Comparison of ENCODE assay signal across 8 cellular contexts in genomic region chr4:706834-707598, GRCh38. TPM values are rescaled to one million over a fixed set of nuclear protein-coding genes. Genes with fewer than 3 reads are reported as not detected.
DNase-seq lines count a peak whose midpoint lies in the region; ATAC-seq, FAIRE-seq and TF ChIP-seq lines count a peak whose summit lies in the region.
"Had no signal": no experiment of that assay in that cellular context is flagged by ENCODE, and none has a peak within 500 bp of the region (broad histone marks: within the 10 kb centered on the region; RNA-seq: fewer than 3 reads in every experiment).

No MANE protein-coding gene starts in this region.

- peaks cover 7% of the 10 kb centered on the region for H3K36me3 Mint-ChIP-seq in MCF 10A (ENCODE audit: insufficient read depth, unreplicated experiment)

- H3K9me3 ChIP-seq in HUES48 (ENCODE audit: control insufficient read depth, insufficient read depth, low read length): no peaks in the 10 kb centered on the region
- no peaks in the 10 kb centered on the region for H3K9me3 ChIP-seq in HepG2 (ENCODE audit: low read length)
- no peaks in the 10 kb centered on the region for H3K9me3 ChIP-seq in thoracic aorta

- DNase-seq in MCF 10A (ENCODE audit: unreplicated experiment) (no peak), HepG2 (ENCODE audit: low spot score) (no peak), thoracic aorta (ENCODE audit: low spot score) (no peak), cerebellum (ENCODE audit: low spot score) (no peak), NCI-H82 (lab: John Stamatoyannopoulos, UW) (no peak), NCI-H146 (lab: John Stamatoyannopoulos, UW) (no peak)
- DNase-seq: T-helper 9 cell had no signal

- BruUV-seq in MCF 10A (replicated peaks; lab: Mats Ljungman, UMichigan): no TSS peak
- no TSS peak for BruUV-seq in HepG2 (replicated peaks; lab: Mats Ljungman, UMichigan)

- peak overlapping the region; percentile 79 for H3K4me2 ChIP-seq in HepG2 (ENCODE audit: low read depth, low read length)

- H3K4me3 Mint-ChIP-seq in MCF 10A (ENCODE audit: unreplicated experiment): peak overlapping the region; percentile 61

- CTCF ChIA-PET in MCF 10A (lab: Yijun Ruan, JAX): interaction anchor here (1.0 kb wide), 1 partner anchor 36 kb away, joined by 4 read pairs; no protein-coding TSS in a partner anchor
- CTCF ChIA-PET in HepG2 (lab: Yijun Ruan, JAX; ENCODE audit: low intra/inter-chr PET ratio, low total read pairs): no interaction called here

- intact Hi-C loops in MCF 10A (cut with micrococcal nuclease) (no loop called here), HepG2 (cut with micrococcal nuclease; ENCODE audit: unreplicated experiment) (no loop called here)

- ATAC-seq in HepG2: no peak
- no peak for ATAC-seq in thoracic aorta (ENCODE audit: insufficient number of reproducible peaks, low FRiP score, low read depth)

- peaks cover 19% of the 10 kb centered on the region for H3K4me1 Mint-ChIP-seq in MCF 10A (ENCODE audit: insufficient read depth, unreplicated experiment)

- H3K27ac ChIP-seq in HUES48 (ENCODE audit: low read depth, low read length) (no peak overlapping the region), HepG2 (ENCODE audit: extremely low read length, insufficient read depth, low read length) (no peak overlapping the region), thoracic aorta (peak overlapping the region in 1 of 2 donors; percentile 8)

- FAIRE-seq in HepG2 (lab: Jason Lieb, UNC): no peak

- POLR2A ChIA-PET in MCF 10A (lab: Yijun Ruan, JAX): no interaction called here
- POLR2A ChIA-PET in HepG2 (lab: Yijun Ruan, JAX): interaction anchor here (0.7 kb wide), 1 partner anchor 20 kb away, joined by 3 read pairs; no protein-coding TSS in a partner anchor

- no peaks in the 10 kb centered on the region for H3K9me3 Mint-ChIP-seq in MCF 10A (ENCODE audit: unreplicated experiment)

- H3K27me3 ChIP-seq in HUES48 (ENCODE audit: control insufficient read depth, insufficient read depth, low read length) (peaks cover 5% of the 10 kb centered on the region), HepG2 (ENCODE audit: control insufficient read depth in 1 of 2, insufficient read depth in 2 of 2, low read length in 2 of 2) (peaks cover 3 to 12% of the 10 kb centered on the region in 2 experiments; a peak in 2 of 5 replicates), thoracic aorta (replicated peaks; ENCODE audit: insufficient read depth) (no peaks in the 10 kb centered on the region)

- no peak overlapping the region for H2AFZ ChIP-seq in HepG2 (ENCODE audit: low read length)

- TF ChIP-seq EP300 in HepG2 (IDR thresholded peaks at IDR 0.05; ENCODE audit: low read depth in 2 of 2, low read length in 2 of 2) (no peak), HepG2 (CRISPR knock-in tag; IDR thresholded peaks at IDR 0.05; ENCODE audit: borderline replicate concordance) (no peak)

- H3K9ac ChIP-seq in HUES48 (ENCODE audit: low read depth, low read length) (no peak overlapping the region), HepG2 (ENCODE audit: insufficient read depth, low read depth, low read length) (peak overlapping the region; percentile 99)

- H3K36me3 ChIP-seq in HUES48 (ENCODE audit: control insufficient read depth, insufficient read depth, low read length) (peaks cover 11% of the 10 kb centered on the region), HepG2 (replicated peaks in 1 of 2; ENCODE audit: control insufficient read depth in 1 of 2, insufficient read depth in 2 of 2, low read length in 2 of 2) (peaks cover 2 to 9% of the 10 kb centered on the region in 2 experiments; a peak in 2 of 5 replicates), thoracic aorta (no peaks in the 10 kb centered on the region)

- peaks cover 47% of the 10 kb centered on the region for H3K79me2 ChIP-seq in HepG2 (ENCODE audit: insufficient read depth, low read length)

- in situ Hi-C loops in HepG2 (cut with HindIII; ENCODE audit: extremely low pct_ligation_motif_present, low pct_unique_long_range_greater_than_20kb): no loop called here

- peaks cover 32% of the 10 kb centered on the region for H4K20me1 ChIP-seq in HepG2 (ENCODE audit: insufficient read depth, low read length)

- H3K4me3 ChIP-seq in HUES48 (ENCODE audit: low read depth, low read length): peak overlapping the region; percentile 43
- peak overlapping the region; percentile 89 to 93 (median 92); a peak in 5 of 6 replicates for H3K4me3 ChIP-seq in HepG2 (replicated peaks in 1 of 3; ENCODE audit: insufficient read depth in 1 of 3, low read depth in 2 of 3, low read length in 3 of 3)
- peak overlapping the region; percentile 100 for H3K4me3 ChIP-seq in thoracic aorta

- H3K27ac Mint-ChIP-seq in MCF 10A (ENCODE audit: low read depth, unreplicated experiment): peak overlapping the region; percentile 51

- 85% methylated on average over 4 of the region's 21 CpGs for WGBS in HepG2 (ENCODE audit: low lambda C conversion rate)

- H3K4me1 ChIP-seq in HUES48 (ENCODE audit: control insufficient read depth, insufficient read depth, low read length) (peaks cover 5% of the 10 kb centered on the region; the same call in 1 of the 2 replicates), HepG2 (ENCODE audit: insufficient read depth, low read length) (peaks cover 56% of the 10 kb centered on the region), thoracic aorta (ENCODE audit: control insufficient read depth in 1 of 2, low read depth in 2 of 2) (peaks cover 21 to 35% of the 10 kb centered on the region in 2 donors)

- no peak for TF ChIP-seq CTCF in MCF 10A (IDR thresholded peaks at IDR 0.05; ENCODE audit: unreplicated experiment)
- TF ChIP-seq CTCF in HepG2 (CRISPR knock-in tag; IDR thresholded peaks at IDR 0.05): no peak
- no peak for TF ChIP-seq CTCF in thoracic aorta (IDR thresholded peaks at IDR 0.05)

- no peaks in the 10 kb centered on the region for H3K27me3 Mint-ChIP-seq in MCF 10A (ENCODE audit: insufficient read depth, unreplicated experiment)

- no peak for TF ChIP-seq RAD21 in HepG2 (CRISPR knock-in tag; IDR thresholded peaks at IDR 0.05)

- TF ChIP-seq POLR2A in HepG2 (IDR thresholded peaks at IDR 0.05; ENCODE audit: insufficient read depth in 1 of 2, low read depth in 2 of 2, low read length in 2 of 2): no peak

RNA-seq across cellular contexts. Expression of gene PCGF3, which starts 1.4 kb away (rescaled TPM):
- 26.5 and 33.5 TPM in 2 replicates for total RNA-seq in MCF 10A (2022)
- total RNA-seq in HepG2 (2016; rRNA removed; fragmentation: Illumina TruSeq; extraction: Trizol): 24.2 and 28.6 TPM in 2 replicates
- total RNA-seq in HepG2 (2016; cell fraction: cytosol; rRNA removed; fragmentation: Illumina TruSeq; extraction: Trizol; ENCODE audit: low read depth): 16.2 and 16.7 TPM in 2 replicates
- total RNA-seq in HepG2 (2016; cell fraction: insoluble cytoplasmic fraction; rRNA removed; fragmentation: Illumina TruSeq; extraction: Trizol): 22.5 and 27.7 TPM in 2 replicates
- total RNA-seq in HepG2 (2016; cell fraction: membrane; rRNA removed; fragmentation: Illumina TruSeq; extraction: Trizol): 36.9 and 38.9 TPM in 2 replicates
- total RNA-seq in HepG2 (2016; cell fraction: nucleus; rRNA removed; fragmentation: Illumina TruSeq; extraction: Trizol): 40.6 and 42.6 TPM in 2 replicates
- 66.2 and 80.8 TPM in 2 replicates for polyA plus RNA-seq in HepG2 (2011; rRNA removed)
- polyA plus RNA-seq in HepG2 (2011; cell fraction: cytosol; rRNA removed): 32.3 and 37.9 TPM in 2 replicates
- 406 and 428 TPM in 2 replicates for polyA plus RNA-seq in HepG2 (2011; cell fraction: nucleus; rRNA removed)
- polyA plus RNA-seq in HepG2 (2012): 37.8 and 47.7 TPM in 2 replicates
- 13.4 and 15.5 TPM in 2 replicates for polyA plus RNA-seq in HepG2 (2016; cell fraction: cytosol; fragmentation: Illumina TruSeq; extraction: Trizol; ENCODE audit: low read depth)
- polyA plus RNA-seq in HepG2 (2016; cell fraction: insoluble cytoplasmic fraction; fragmentation: Illumina TruSeq; extraction: Trizol; ENCODE audit: low read depth): 20.0 and 26.4 TPM in 2 replicates
- 26.7 and 30.4 TPM in 2 replicates for polyA plus RNA-seq in HepG2 (2016; cell fraction: membrane; fragmentation: Illumina TruSeq; extraction: Trizol; ENCODE audit: low read depth)
- 92.0 and 96.8 TPM in 2 replicates for polyA plus RNA-seq in HepG2 (2016; cell fraction: nucleus; fragmentation: Illumina TruSeq; extraction: Trizol; ENCODE audit: insufficient read depth, low read depth)
- 38.9 and 82.6 TPM in 2 replicates for polyA minus RNA-seq in HepG2 (2011; rRNA and poly(A)+ RNA removed; ENCODE audit: low replicate concordance)
- 18.1 and 23.5 TPM in 2 replicates for polyA minus RNA-seq in HepG2 (2011; cell fraction: cytosol; rRNA and poly(A)+ RNA removed)
- polyA minus RNA-seq in HepG2 (2011; cell fraction: nucleus; rRNA and poly(A)+ RNA removed): 119 and 121 TPM in 2 replicates
- total RNA-seq in thoracic aorta: 10 to 100 TPM; 50.4 to 83.2 TPM
- 79.5 TPM for total RNA-seq in cerebellum

RNA-seq across cellular contexts. Expression of gene SLC49A3, which starts 18.1 kb away (rescaled TPM):
- total RNA-seq in MCF 10A (2022) (not detected in 2 replicates), HepG2 (2016; rRNA removed; fragmentation: Illumina TruSeq; extraction: Trizol) (0.07 TPM in 1 of 2 replicates, not detected in the other), thoracic aorta (10 to 100 TPM in 1 of 2 donors, 1 to 10 TPM in 1; 9.1 to 26.0 TPM), cerebellum (0.36 TPM)
- total RNA-seq in HepG2 (2016; cell fraction: cytosol; rRNA removed; fragmentation: Illumina TruSeq; extraction: Trizol; ENCODE audit: low read depth): not detected in 2 replicates
- total RNA-seq in HepG2 (2016; cell fraction: insoluble cytoplasmic fraction; rRNA removed; fragmentation: Illumina TruSeq; extraction: Trizol): 0.09 TPM in 1 of 2 replicates, not detected in the other
- total RNA-seq in HepG2 (2016; cell fraction: membrane; rRNA removed; fragmentation: Illumina TruSeq; extraction: Trizol): not detected in 2 replicates
- total RNA-seq in HepG2 (2016; cell fraction: nucleus; rRNA removed; fragmentation: Illumina TruSeq; extraction: Trizol): 0.62 TPM in 1 of 2 replicates, not detected in the other
- polyA plus RNA-seq in HepG2 (2011; rRNA removed): 0.17 and 0.22 TPM in 2 replicates
- polyA plus RNA-seq in HepG2 (2011; cell fraction: cytosol; rRNA removed): 0.10 and 0.16 TPM in 2 replicates
- 1.9 and 2.5 TPM in 2 replicates for polyA plus RNA-seq in HepG2 (2011; cell fraction: nucleus; rRNA removed)
- polyA plus RNA-seq in HepG2 (2012): 0.21 and 0.29 TPM in 2 replicates
- polyA plus RNA-seq in HepG2 (2016; cell fraction: cytosol; fragmentation: Illumina TruSeq; extraction: Trizol; ENCODE audit: low read depth): 0.07 TPM in 1 of 2 replicates, not detected in the other
- polyA plus RNA-seq in HepG2 (2016; cell fraction: insoluble cytoplasmic fraction; fragmentation: Illumina TruSeq; extraction: Trizol; ENCODE audit: low read depth): not detected in 2 replicates
- polyA plus RNA-seq in HepG2 (2016; cell fraction: membrane; fragmentation: Illumina TruSeq; extraction: Trizol; ENCODE audit: low read depth): not detected in 2 replicates
- polyA plus RNA-seq in HepG2 (2016; cell fraction: nucleus; fragmentation: Illumina TruSeq; extraction: Trizol; ENCODE audit: insufficient read depth, low read depth): 0.53 TPM in 1 of 2 replicates, not detected in the other
- 0.12 TPM in 1 of 2 replicates, not detected in the other for polyA minus RNA-seq in HepG2 (2011; rRNA and poly(A)+ RNA removed; ENCODE audit: low replicate concordance)
- not detected in 2 replicates for polyA minus RNA-seq in HepG2 (2011; cell fraction: cytosol; rRNA and poly(A)+ RNA removed)
- polyA minus RNA-seq in HepG2 (2011; cell fraction: nucleus; rRNA and poly(A)+ RNA removed): 0.25 and 0.26 TPM in 2 replicates

RNA-seq across cellular contexts. Expression of gene MYL5, which starts 32.7 kb away (rescaled TPM):
- total RNA-seq in MCF 10A (2022): 30.6 and 32.9 TPM in 2 replicates
- 11.0 and 16.0 TPM in 2 replicates for total RNA-seq in HepG2 (2016; rRNA removed; fragmentation: Illumina TruSeq; extraction: Trizol)
- 6.7 and 8.0 TPM in 2 replicates for total RNA-seq in HepG2 (2016; cell fraction: cytosol; rRNA removed; fragmentation: Illumina TruSeq; extraction: Trizol; ENCODE audit: low read depth)
- 10.1 and 16.2 TPM in 2 replicates for total RNA-seq in HepG2 (2016; cell fraction: insoluble cytoplasmic fraction; rRNA removed; fragmentation: Illumina TruSeq; extraction: Trizol)
- 7.6 and 8.2 TPM in 2 replicates for total RNA-seq in HepG2 (2016; cell fraction: membrane; rRNA removed; fragmentation: Illumina TruSeq; extraction: Trizol)
- total RNA-seq in HepG2 (2016; cell fraction: nucleus; rRNA removed; fragmentation: Illumina TruSeq; extraction: Trizol): 15.9 and 16.6 TPM in 2 replicates
- 6.5 and 11.5 TPM in 2 replicates for polyA plus RNA-seq in HepG2 (2011; rRNA removed)
- polyA plus RNA-seq in HepG2 (2011; cell fraction: cytosol; rRNA removed): 4.1 and 4.4 TPM in 2 replicates
- 40.0 and 46.9 TPM in 2 replicates for polyA plus RNA-seq in HepG2 (2011; cell fraction: nucleus; rRNA removed)
- 7.4 and 8.9 TPM in 2 replicates for polyA plus RNA-seq in HepG2 (2012)
- polyA plus RNA-seq in HepG2 (2016; cell fraction: cytosol; fragmentation: Illumina TruSeq; extraction: Trizol; ENCODE audit: low read depth): 4.4 and 5.5 TPM in 2 replicates
- polyA plus RNA-seq in HepG2 (2016; cell fraction: insoluble cytoplasmic fraction; fragmentation: Illumina TruSeq; extraction: Trizol; ENCODE audit: low read depth): 8.5 and 12.2 TPM in 2 replicates
- polyA plus RNA-seq in HepG2 (2016; cell fraction: membrane; fragmentation: Illumina TruSeq; extraction: Trizol; ENCODE audit: low read depth): 4.9 and 6.3 TPM in 2 replicates
- polyA plus RNA-seq in HepG2 (2016; cell fraction: nucleus; fragmentation: Illumina TruSeq; extraction: Trizol; ENCODE audit: insufficient read depth, low read depth): 33.7 and 41.8 TPM in 2 replicates
- polyA minus RNA-seq in HepG2 (2011; rRNA and poly(A)+ RNA removed; ENCODE audit: low replicate concordance): 3.4 and 4.4 TPM in 2 replicates
- polyA minus RNA-seq in HepG2 (2011; cell fraction: cytosol; rRNA and poly(A)+ RNA removed): 1.4 TPM in 1 of 2 replicates, not detected in the other
- 11.8 and 15.5 TPM in 2 replicates for polyA minus RNA-seq in HepG2 (2011; cell fraction: nucleus; rRNA and poly(A)+ RNA removed)
- 1 to 10 TPM; 3.8 to 4.9 TPM for total RNA-seq in thoracic aorta
- total RNA-seq in cerebellum: 5.3 TPM

RNA-seq across cellular contexts. Expression of gene ATP5ME, which starts 32.9 kb away (rescaled TPM):
- total RNA-seq in MCF 10A (2022): 355 and 389 TPM in 2 replicates
- 753 and 1,048 TPM in 2 replicates for total RNA-seq in HepG2 (2016; rRNA removed; fragmentation: Illumina TruSeq; extraction: Trizol)
- total RNA-seq in HepG2 (2016; cell fraction: cytosol; rRNA removed; fragmentation: Illumina TruSeq; extraction: Trizol; ENCODE audit: low read depth): 458 and 593 TPM in 2 replicates
- 792 and 1,109 TPM in 2 replicates for total RNA-seq in HepG2 (2016; cell fraction: insoluble cytoplasmic fraction; rRNA removed; fragmentation: Illumina TruSeq; extraction: Trizol)
- total RNA-seq in HepG2 (2016; cell fraction: membrane; rRNA removed; fragmentation: Illumina TruSeq; extraction: Trizol): 613 and 660 TPM in 2 replicates
- 219 and 249 TPM in 2 replicates for total RNA-seq in HepG2 (2016; cell fraction: nucleus; rRNA removed; fragmentation: Illumina TruSeq; extraction: Trizol)
- polyA plus RNA-seq in HepG2 (2011; rRNA removed): 301 and 305 TPM in 2 replicates
- polyA plus RNA-seq in HepG2 (2011; cell fraction: cytosol; rRNA removed): 507 and 666 TPM in 2 replicates
- polyA plus RNA-seq in HepG2 (2011; cell fraction: nucleus; rRNA removed): 133 and 152 TPM in 2 replicates
- 451 and 767 TPM in 2 replicates for polyA plus RNA-seq in HepG2 (2012)
- 482 and 603 TPM in 2 replicates for polyA plus RNA-seq in HepG2 (2016; cell fraction: cytosol; fragmentation: Illumina TruSeq; extraction: Trizol; ENCODE audit: low read depth)
- 926 and 995 TPM in 2 replicates for polyA plus RNA-seq in HepG2 (2016; cell fraction: insoluble cytoplasmic fraction; fragmentation: Illumina TruSeq; extraction: Trizol; ENCODE audit: low read depth)
- 496 and 594 TPM in 2 replicates for polyA plus RNA-seq in HepG2 (2016; cell fraction: membrane; fragmentation: Illumina TruSeq; extraction: Trizol; ENCODE audit: low read depth)
- 426 and 431 TPM in 2 replicates for polyA plus RNA-seq in HepG2 (2016; cell fraction: nucleus; fragmentation: Illumina TruSeq; extraction: Trizol; ENCODE audit: insufficient read depth, low read depth)
- 68.8 and 71.4 TPM in 2 replicates for polyA minus RNA-seq in HepG2 (2011; rRNA and poly(A)+ RNA removed; ENCODE audit: low replicate concordance)
- polyA minus RNA-seq in HepG2 (2011; cell fraction: cytosol; rRNA and poly(A)+ RNA removed): 62.0 and 63.6 TPM in 2 replicates
- 23.6 and 38.7 TPM in 2 replicates for polyA minus RNA-seq in HepG2 (2011; cell fraction: nucleus; rRNA and poly(A)+ RNA removed)
- total RNA-seq in thoracic aorta: 10 to 100 TPM; 21.0 to 51.6 TPM
- 67.2 TPM for total RNA-seq in cerebellum

Comparison
In these comparisons a context has a peak if more than half of its experiments do, and no peak if none do; other contexts are left out.
1. H3K4me3 ChIP-seq: peak in every context shown above with its lines; median percentile 100 in thoracic aorta; 92 in HepG2; 43 in HUES48.